Comparison of ENCODE assay signal across 30 cellular contexts in genomic region chr6:2554651-2555050, GRCh38.
"Had no signal": no experiment of that assay in that cellular context is flagged by ENCODE, and none has a peak within 500 bp of the region (broad histone marks: within the 10 kb centered on the region; RNA-seq: fewer than 3 reads in every experiment).

No MANE protein-coding gene starts in this region.

- ATAC-seq: activated naive CD4-positive, alpha-beta T cell treated with anti-CD3 and anti-CD28 coated beads, Interleukin-2, amount 50 U/mL, for 72 hours; activated naive CD8-positive, alpha-beta T cell treated with anti-CD3 and anti-CD28 coated beads, Interleukin-2, amount 50 U/mL, for 24 hours; activated T-cell treated with anti-CD3 and anti-CD28 coated beads, Interleukin-2, amount 50 U/mL, for 4 hours; body of pancreas; Right ventricle myocardium inferior; T-cell had no signal

- H3K36me3 ChIP-seq: ascending aorta had no signal

- H3K36me3 Mint-ChIP-seq: activated CD4-positive, alpha-beta memory T cell treated with anti-CD3 and anti-CD28 coated beads for 36 hours; activated naive CD4-positive, alpha-beta T cell treated with anti-CD3 and anti-CD28 coated beads, Interleukin-2, amount 50 U/mL, for 72 hours; T-cell had no signal

- H3K4me1 Mint-ChIP-seq: activated B cell treated with CpG ODN at 0.5 μM for 24 hours; activated naive CD8-positive, alpha-beta T cell treated with anti-CD3 and anti-CD28 coated beads, Interleukin-2, amount 50 U/mL, for 24 hours; central memory CD8-positive, alpha-beta T cell had no signal

- H3K4me3 Mint-ChIP-seq: activated B cell treated with CpG ODN at 0.5 μM for 24 hours; activated CD4-positive, alpha-beta memory T cell treated with anti-CD3 and anti-CD28 coated beads for 36 hours; activated CD4-positive, alpha-beta T cell treated with anti-CD3 and anti-CD28 coated beads, Interleukin-2, amount 10 ng/mL, durations not matched to agents 7 days and 5 days; activated naive CD8-positive, alpha-beta T cell treated with anti-CD3 and anti-CD28 coated beads, Interleukin-2, amount 50 U/mL, for 24 hours; activated T-cell treated with anti-CD3 and anti-CD28 coated beads, Interleukin-2, amount 50 U/mL, for 4 hours; central memory CD8-positive, alpha-beta T cell; T-cell had no signal

- H3K4me1 ChIP-seq: ascending aorta, body of pancreas had no signal

- H3K27me3 ChIP-seq: ascending aorta, body of pancreas had no signal

- FAIRE-seq: TTC549 had no signal

- H3K27ac ChIP-seq: ascending aorta, body of pancreas, SK-N-MC had no signal

- H3K4me3 ChIP-seq: ascending aorta, body of pancreas, SK-N-MC had no signal

- H3K27ac Mint-ChIP-seq: activated B cell treated with CpG ODN at 0.5 μM for 24 hours; activated CD4-positive, alpha-beta memory T cell treated with anti-CD3 and anti-CD28 coated beads for 36 hours; activated CD4-positive, alpha-beta T cell treated with anti-CD3 and anti-CD28 coated beads, Interleukin-2, amount 10 ng/mL, durations not matched to agents 7 days and 5 days; activated naive CD4-positive, alpha-beta T cell treated with anti-CD3 and anti-CD28 coated beads, Interleukin-2, amount 50 U/mL, for 72 hours; activated naive CD8-positive, alpha-beta T cell treated with anti-CD3 and anti-CD28 coated beads, Interleukin-2, amount 50 U/mL, for 24 hours; T-cell had no signal

- H3K9me3 Mint-ChIP-seq: activated B cell treated with CpG ODN at 0.5 μM for 24 hours; activated CD4-positive, alpha-beta memory T cell treated with anti-CD3 and anti-CD28 coated beads for 36 hours; activated CD4-positive, alpha-beta T cell treated with anti-CD3 and anti-CD28 coated beads, Interleukin-2, amount 10 ng/mL, durations not matched to agents 7 days and 5 days; activated naive CD4-positive, alpha-beta T cell treated with anti-CD3 and anti-CD28 coated beads, Interleukin-2, amount 50 U/mL, for 72 hours; activated naive CD8-positive, alpha-beta T cell treated with anti-CD3 and anti-CD28 coated beads, Interleukin-2, amount 50 U/mL, for 24 hours; activated T-cell treated with anti-CD3 and anti-CD28 coated beads, Interleukin-2, amount 50 U/mL, for 4 hours; central memory CD8-positive, alpha-beta T cell; T-cell had no signal

- H3K9me3 ChIP-seq: ascending aorta, body of pancreas had no signal

- DNase-seq: activated B cell treated with CpG ODN at 0.5 μM for 24 hours; activated CD4-positive, alpha-beta memory T cell treated with anti-CD3 and anti-CD28 coated beads for 36 hours; activated CD4-positive, alpha-beta T cell treated with anti-CD3 and anti-CD28 coated beads, Interleukin-2, amount 10 ng/mL, durations not matched to agents 7 days and 5 days; activated CD8-positive, alpha-beta memory T cell treated with anti-CD3 and anti-CD28 coated beads for 24 hours; activated effector memory CD4-positive, alpha-beta T cell treated with anti-CD3 and anti-CD28 coated beads, Interleukin-2, amount 50 U/mL, for 16 hours; activated naive CD4-positive, alpha-beta T cell treated with Interleukin-2 at 50 U/mL for 16 hours; activated naive CD8-positive, alpha-beta T cell treated with anti-CD3 and anti-CD28 coated beads, Interleukin-2, amount 50 U/mL, for 24 hours; activated T-cell treated with anti-CD3 and anti-CD28 coated beads, Interleukin-2, amount 50 U/mL, for 4 hours; amniotic stem cell; body of pancreas; MM.1S; NCI-H1105; NCI-H1436; NCI-H1694 treated with DMSO at 0.1 percent for 48 hours; NCI-H2029 treated with DMSO at 0.1 percent for 48 hours; NCI-H226; NCI-H510A; NCI-H526 treated with DMSO at 0.1 percent for 48 hours; NCI-H82; NK-92 treated with Interleukin-12 subunit alpha and Interleukin-12 subunit beta, amount 100 ng/mL, for 24 hours; OCI-M1; T-cell; T-helper 2 cell; T1000 had no signal
